In the genomic region with DNA sequence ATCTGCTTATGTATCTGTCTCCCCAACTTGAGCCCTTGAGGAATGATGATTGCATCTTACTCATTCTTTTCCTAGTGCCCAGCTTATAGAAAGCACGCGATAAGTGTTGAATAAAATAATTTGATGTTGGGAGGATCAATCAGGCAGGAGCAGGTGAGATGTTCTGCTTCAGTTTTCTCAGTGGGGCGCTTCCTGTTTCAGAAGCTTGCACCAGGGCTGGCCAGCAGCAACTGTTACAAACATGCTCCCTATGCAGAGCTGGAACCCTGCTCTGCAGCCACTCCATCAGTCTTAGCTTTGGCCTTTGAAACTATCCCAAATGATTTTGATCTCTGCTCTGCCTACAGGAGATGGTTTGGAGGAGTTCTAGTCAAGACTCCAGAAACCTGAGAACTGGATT, we compare ENCODE assay signal across 15 cellular contexts. TPM values are rescaled to one million over a fixed set of nuclear protein-coding genes. Genes with fewer than 3 reads are reported as not detected.
DNase-seq lines count a peak whose midpoint lies in the region; ATAC-seq and TF ChIP-seq lines count a peak whose summit lies in the region.
"Had no signal": no experiment of that assay in that cellular context is flagged by ENCODE, and none has a peak within 500 bp of the region (broad histone marks: within the 10 kb centered on the region; RNA-seq: fewer than 3 reads in every experiment).

No MANE protein-coding gene starts in this region.

- H3K36me3 ChIP-seq in SK-N-SH (replicated peaks in 1 of 2; ENCODE audit: control insufficient read depth in 1 of 2, insufficient read depth in 2 of 2, low read length in 1 of 2), result no peaks in the 10 kb centered on the region
- no peaks in the 10 kb centered on the region for H3K36me3 ChIP-seq in smooth muscle cell (ENCODE audit: low read depth)
- H3K36me3 ChIP-seq: heart left ventricle had no signal

- H3K4me2 ChIP-seq in SK-N-SH, result peak overlapping the region; percentile 42; the same call in 1 of the 2 replicates
- peak overlapping the region; percentile 94 for H3K4me2 ChIP-seq in smooth muscle cell

- POLR2A ChIA-PET in SK-N-SH (lab: Yijun Ruan, JAX), result no interaction called here

- H4K20me1 ChIP-seq in SK-N-SH (ENCODE audit: insufficient read depth) (no peaks in the 10 kb centered on the region), smooth muscle cell (ENCODE audit: low read depth) (peaks cover 16% of the 10 kb centered on the region)

- H3K27ac Mint-ChIP-seq in HFFc6 (peak overlapping the region; percentile 77), nephron progenitor cell (no peak overlapping the region)
- H3K27ac Mint-ChIP-seq in activated naive CD8-positive, alpha-beta T cell treated with anti-CD3 and anti-CD28 coated beads for 36 hours, result peak overlapping the region; percentile 44

- H3K4me3 Mint-ChIP-seq in HFFc6 (peak overlapping the region; percentile 32; the same call in 1 of the 2 replicates), nephron progenitor cell (no peak overlapping the region)
- peak overlapping the region; percentile 3 for H3K4me3 Mint-ChIP-seq in activated naive CD8-positive, alpha-beta T cell treated with anti-CD3 and anti-CD28 coated beads for 36 hours

- TF ChIP-seq CTCF in SK-N-SH (IDR thresholded peaks at IDR 0.05), result no peak
- no peak for TF ChIP-seq CTCF in HFFc6 (IDR thresholded peaks at IDR 0.05)
- TF ChIP-seq CTCF in smooth muscle cell (IDR thresholded peaks at IDR 0.05; ENCODE audit: borderline replicate concordance, insufficient read depth, poor library complexity, severe bottlenecking), result no peak
- no peak for TF ChIP-seq CTCF in nephron progenitor cell (IDR thresholded peaks at IDR 0.05)

- H3K4me1 Mint-ChIP-seq in HFFc6 (ENCODE audit: low read depth), result peaks cover 63% of the 10 kb centered on the region
- peaks cover 78% of the 10 kb centered on the region for H3K4me1 Mint-ChIP-seq in activated naive CD8-positive, alpha-beta T cell treated with anti-CD3 and anti-CD28 coated beads for 36 hours
- H3K4me1 Mint-ChIP-seq in nephron progenitor cell, result peaks cover 51% of the 10 kb centered on the region

- H3K9me3 ChIP-seq in SK-N-SH (no peaks in the 10 kb centered on the region), smooth muscle cell (replicated peaks; ENCODE audit: low read depth) (no peaks in the 10 kb centered on the region)
- H3K9me3 ChIP-seq: heart left ventricle had no signal

- no peak for ATAC-seq in SK-N-SH treated with all-trans-retinoic acid at 6 μM for 48 hours
- ATAC-seq: effector memory CD8-positive, alpha-beta T cell; heart left ventricle; left ventricle myocardium superior had no signal

- H3K36me3 Mint-ChIP-seq in HFFc6 (ENCODE audit: low read depth) (no peaks in the 10 kb centered on the region), nephron progenitor cell (ENCODE audit: low read depth) (no peaks in the 10 kb centered on the region)
- peaks cover 46% of the 10 kb centered on the region for H3K36me3 Mint-ChIP-seq in activated naive CD8-positive, alpha-beta T cell treated with anti-CD3 and anti-CD28 coated beads for 36 hours

- TF ChIP-seq EP300 in SK-N-SH (IDR thresholded peaks at IDR 0.05; ENCODE audit: borderline replicate concordance in 1 of 2, low read depth in 1 of 2, low read length in 1 of 2), result no peak

- WGBS in SK-N-SH (ENCODE audit: low lambda C conversion rate), result 91% methylated on average over 3 of the region's 3 CpGs
- WGBS in smooth muscle cell (ENCODE audit: low lambda C conversion rate), result 80% methylated on average over 3 of the region's 3 CpGs

- H3K9ac ChIP-seq in SK-N-SH (no peak overlapping the region), smooth muscle cell (ENCODE audit: low read depth) (no peak overlapping the region)

- H3K4me1 ChIP-seq in SK-N-SH (ENCODE audit: control insufficient read depth in 1 of 2, insufficient read depth in 2 of 2, low read depth in 1 of 2, low read length in 1 of 2) (peaks cover 13 to 38% of the 10 kb centered on the region in 2 experiments; a peak in 2 of 4 replicates), smooth muscle cell (ENCODE audit: low read depth) (peaks cover 24% of the 10 kb centered on the region)

- H3K9me2 ChIP-seq in SK-N-SH, result no peaks in the 10 kb centered on the region

- no peak overlapping the region for H3K27ac ChIP-seq in SK-N-SH (ENCODE audit: low read depth in 2 of 2, low read length in 1 of 2)
- H3K27ac ChIP-seq in smooth muscle cell (ENCODE audit: low read depth), result peak overlapping the region; percentile 78

- H3K27me3 ChIP-seq in SK-N-SH (ENCODE audit: insufficient read depth), result no peaks in the 10 kb centered on the region
- no peaks in the 10 kb centered on the region for H3K27me3 ChIP-seq in smooth muscle cell (ENCODE audit: low read depth)
- H3K27me3 ChIP-seq: heart left ventricle had no signal

- H3F3A ChIP-seq in SK-N-SH (replicated peaks; ENCODE audit: insufficient read depth) (peaks cover 19% of the 10 kb centered on the region), smooth muscle cell (ENCODE audit: low read depth) (peaks cover 24% of the 10 kb centered on the region)

- H3K4me3 ChIP-seq in SK-N-SH (ENCODE audit: low read depth in 2 of 2, low read length in 1 of 2) (no peak overlapping the region), smooth muscle cell (no peak overlapping the region)
- H3K4me3 ChIP-seq: heart left ventricle had no signal

- H3K27me3 Mint-ChIP-seq in HFFc6 (ENCODE audit: insufficient read depth) (no peaks in the 10 kb centered on the region), nephron progenitor cell (ENCODE audit: low read depth, poor library complexity) (peaks cover 42% of the 10 kb centered on the region)
- H3K27me3 Mint-ChIP-seq in activated naive CD8-positive, alpha-beta T cell treated with anti-CD3 and anti-CD28 coated beads for 36 hours, result peaks cover 3% of the 10 kb centered on the region
- H3K27me3 Mint-ChIP-seq: effector memory CD8-positive, alpha-beta T cell had no signal

- CTCF ChIA-PET in SK-N-SH (lab: Yijun Ruan, JAX), result interaction anchor here (0.8 to 6.5 kb wide), 4 partner anchors 8 to 25 kb away, joined by 3 to 52 read pairs (median 14); a partner anchor contains a TSS

- H2AFZ ChIP-seq in SK-N-SH (ENCODE audit: low read depth), result no peak overlapping the region
- no peak overlapping the region for H2AFZ ChIP-seq in smooth muscle cell (ENCODE audit: low read depth)

- H3K79me2 ChIP-seq in SK-N-SH (ENCODE audit: insufficient read depth) (no peaks in the 10 kb centered on the region; the same call in 1 of the 2 replicates), smooth muscle cell (ENCODE audit: low read depth) (peaks cover 73% of the 10 kb centered on the region)

- no peak for TF ChIP-seq RAD21 in SK-N-SH (IDR thresholded peaks at IDR 0.05; ENCODE audit: low read length)

- DNase-seq in SK-N-SH (no peak), HFFc6 (no peak), smooth muscle cell (lab: John Stamatoyannopoulos, UW; ENCODE audit: unreplicated experiment) (no peak), DMS79 (lab: John Stamatoyannopoulos, UW) (no peak), NCI-H526 treated with DMSO at 0.1 percent for 48 hours (lab: John Stamatoyannopoulos, UW) (no peak), nephron progenitor cell (no peak)
- no peak for DNase-seq in activated naive CD8-positive, alpha-beta T cell treated with anti-CD3 and anti-CD28 coated beads for 36 hours
- DNase-seq: activated CD8-positive, alpha-beta memory T cell treated with anti-CD3 and anti-CD28 coated beads for 24 hours; heart left ventricle; left ventricle myocardium superior; NCI-H446 treated with DMSO at 0.1 percent for 48 hours had no signal

- no peaks in the 10 kb centered on the region for H3K9me3 Mint-ChIP-seq in HFFc6
- H3K9me3 Mint-ChIP-seq in activated naive CD8-positive, alpha-beta T cell treated with anti-CD3 and anti-CD28 coated beads for 36 hours, result no peaks in the 10 kb centered on the region
- no peaks in the 10 kb centered on the region for H3K9me3 Mint-ChIP-seq in nephron progenitor cell
- H3K9me3 Mint-ChIP-seq: effector memory CD8-positive, alpha-beta T cell had no signal

TF ChIP-seq in SK-N-SH, 30 proteins besides CTCF, POLR2A, EP300 and RAD21:
- TF ChIP-seq FOSL2 (IDR thresholded peaks at IDR 0.05; ENCODE audit: borderline replicate concordance, low read depth), result no peak
- TF ChIP-seq FOXM1 (IDR thresholded peaks at IDR 0.05; ENCODE audit: low read depth), result no peak
- TF ChIP-seq MXI1 (IDR thresholded peaks at IDR 0.05; ENCODE audit: low read depth, low read length), result no peak
- no peak for TF ChIP-seq NFIC (IDR thresholded peaks at IDR 0.05; ENCODE audit: borderline replicate concordance)
TF ChIP-seq in SK-N-SH: peak in this region for 0.

TF ChIP-seq in SK-N-SH treated with all-trans-retinoic acid at 6 μM for 48 hours, 23 proteins besides CTCF, POLR2A, EP300 and RAD21 (continues in another document):
- TF ChIP-seq TOX (CRISPR knock-in tag; IDR thresholded peaks at IDR 0.05; ENCODE audit: borderline replicate concordance) (no peak), RARB (CRISPR knock-in tag; IDR thresholded peaks at IDR 0.05) (no peak), ARNTL (CRISPR knock-in tag; IDR thresholded peaks at IDR 0.05; ENCODE audit: borderline replicate concordance, low read depth) (no peak), SNAI2 (CRISPR knock-in tag; IDR thresholded peaks at IDR 0.05) (no peak)

RNA-seq across cellular contexts. Expression of a gene that starts 3.9 kb away (rescaled TPM):
- polyA plus RNA-seq in SK-N-SH (2012; rRNA removed), result 15.0 and 18.4 TPM in 2 replicates
- 19.4 and 22.0 TPM in 2 replicates for polyA plus RNA-seq in SK-N-SH (2012; cell fraction: cytosol; rRNA removed)
- 5.5 and 8.9 TPM in 2 replicates for polyA plus RNA-seq in SK-N-SH (2012; cell fraction: nucleus; rRNA removed)
- total RNA-seq in HFFc6 (2021; fragmentation: NEBNext Ultra II Directional; extraction: Animal tissue kit (Norgen Biotek cat#: 25700)), result 10 to 100 TPM; 23.1 to 27.3 (median 25.3) TPM
- 10 to 100 TPM; 21.5 to 22.1 TPM for total RNA-seq in activated naive CD8-positive, alpha-beta T cell treated with anti-CD3 and anti-CD28 coated beads for 36 hours
- 124 and 125 TPM in 2 replicates for total RNA-seq in smooth muscle cell
- 44.8 and 46.7 TPM in 2 replicates for polyA plus RNA-seq in smooth muscle cell

RNA-seq across cellular contexts. Expression of a gene that starts 26.8 kb away (rescaled TPM):
- 25.4 and 27.3 TPM in 2 replicates for polyA plus RNA-seq in SK-N-SH (2012; rRNA removed)
- 28.0 and 29.6 TPM in 2 replicates for polyA plus RNA-seq in SK-N-SH (2012; cell fraction: cytosol; rRNA removed)
- polyA plus RNA-seq in SK-N-SH (2012; cell fraction: nucleus; rRNA removed), result 7.3 and 11.5 TPM in 2 replicates
- total RNA-seq in HFFc6 (2021; fragmentation: NEBNext Ultra II Directional; extraction: Animal tissue kit (Norgen Biotek cat#: 25700)), result 10 to 100 TPM; 27.7 to 35.6 (median 32.6) TPM
- 10 to 100 TPM; 46.6 to 47.0 TPM for total RNA-seq in activated naive CD8-positive, alpha-beta T cell treated with anti-CD3 and anti-CD28 coated beads for 36 hours
- total RNA-seq in smooth muscle cell, result 39.9 and 43.5 TPM in 2 replicates
- polyA plus RNA-seq in smooth muscle cell, result 40.5 and 50.6 TPM in 2 replicates

RNA-seq across cellular contexts. Expression of a gene that starts 44.3 kb away (rescaled TPM):
- not detected in 2 replicates for polyA plus RNA-seq in SK-N-SH (2012; rRNA removed)
- not detected in 2 replicates for polyA plus RNA-seq in SK-N-SH (2012; cell fraction: cytosol; rRNA removed)
- not detected in 2 replicates for polyA plus RNA-seq in SK-N-SH (2012; cell fraction: nucleus; rRNA removed)
- not detected for total RNA-seq in HFFc6 (2021; fragmentation: NEBNext Ultra II Directional; extraction: Animal tissue kit (Norgen Biotek cat#: 25700))
- total RNA-seq in activated naive CD8-positive, alpha-beta T cell treated with anti-CD3 and anti-CD28 coated beads for 36 hours, result not detected
- total RNA-seq in smooth muscle cell, result not detected in 2 replicates
- polyA plus RNA-seq in smooth muscle cell, result not detected in 2 replicates
- total RNA-seq: heart left ventricle, left ventricle myocardium superior, posterior vena cava, temporal lobe had no signal
- polyA plus RNA-seq: heart left ventricle had no signal
